20 cellular contexts compared by ENCODE assay signal in genomic region chr4:52877006-52877405, GRCh38. TPM values are rescaled to one million over a fixed set of nuclear protein-coding genes. Genes with fewer than 3 reads are reported as not detected.
"Had no signal": no experiment of that assay in that cellular context is flagged by ENCODE, and none has a peak within 500 bp of the region (broad histone marks: within the 10 kb centered on the region; RNA-seq: fewer than 3 reads in every experiment).

No MANE protein-coding gene starts in this region.

- H3K9me3 ChIP-seq: esophagus squamous epithelium, mucosa of descending colon, ovary, sigmoid colon, thoracic aorta had no signal

- DNase-seq: activated B cell treated with CpG ODN at 0.5 μM for 24 hours; activated CD4-positive, alpha-beta memory T cell treated with anti-CD3 and anti-CD28 coated beads, Interleukin-2, amount 10 ng/mL, durations not matched to agents 7 days and 5 days; activated CD4-positive, alpha-beta T cell treated with anti-CD3 and anti-CD28 coated beads for 4 hours; activated CD8-positive, alpha-beta memory T cell treated with anti-CD3 and anti-CD28 coated beads, Interleukin-2, amount 10 ng/mL, durations not matched to agents 7 days and 5 days; activated naive CD4-positive, alpha-beta T cell; activated naive CD8-positive, alpha-beta T cell treated with anti-CD3 and anti-CD28 coated beads for 36 hours; amniotic stem cell; dermis blood vessel endothelial cell; effector memory CD4-positive, alpha-beta T cell; esophagus squamous epithelium; mucosa of descending colon; naive B cell; ovary; sigmoid colon; stimulated activated CD4-positive, alpha-beta T cell treated with anti-CD3 and anti-CD28 coated beads, Interleukin-4, amount 100 ng/mL, for 24 hours had no signal

- H3K36me3 ChIP-seq: cardiac muscle cell, ovary, sigmoid colon, thoracic aorta had no signal

- H3K27me3 ChIP-seq: cardiac muscle cell, esophagus squamous epithelium, ovary, sigmoid colon had no signal

- H3K4me1 ChIP-seq: esophagus squamous epithelium had no signal

- H3K27ac ChIP-seq: cardiac muscle cell, esophagus squamous epithelium, ovary, sigmoid colon, thoracic aorta had no signal

- ATAC-seq: activated CD8-positive, alpha-beta memory T cell treated with anti-CD3 and anti-CD28 coated beads, Interleukin-2, amount 10 ng/mL, durations not matched to agents 7 days and 5 days; activated T-helper 17 cell treated with anti-CD3 and anti-CD28 coated beads, Interleukin-2, amount 50 U/mL, for 72 hours; left lobe of liver; mucosa of descending colon; stimulated activated effector memory CD8-positive, alpha-beta T cell treated with anti-CD3 and anti-CD28 coated beads, Interleukin-12 subunit alpha, Interleukin-12 subunit beta, amount 100 ng/mL, for 72 hours had no signal

- H3K4me3 ChIP-seq: cardiac muscle cell, esophagus squamous epithelium, mucosa of descending colon, ovary, sigmoid colon, thoracic aorta had no signal

RNA-seq across cellular contexts. Expression of gene RASL11B, which starts 14.9 kb away (rescaled TPM):
- total RNA-seq: activated B cell treated with CpG ODN at 0.5 μM for 24 hours, dermis blood vessel endothelial cell had no signal
